ENCODE assay signal across 9 cellular contexts in genomic region chr5:134561871-134562296, GRCh38. TPM values are rescaled to one million over a fixed set of nuclear protein-coding genes. Genes with fewer than 3 reads are reported as not detected.
A peak's percentile ranks its signal among the peaks of the same experiment; 100 is the strongest.
DNase-seq lines count a peak whose midpoint lies in the region; ATAC-seq, FAIRE-seq and TF ChIP-seq lines count a peak whose summit lies in the region.
"Had no signal": no experiment of that assay in that cellular context is flagged by ENCODE, and none has a peak within 500 bp of the region (broad histone marks: within the 10 kb centered on the region; RNA-seq: fewer than 3 reads in every experiment).

No MANE protein-coding gene starts in this region.

- FAIRE-seq in astrocyte (lab: Jason Lieb, UNC): no peak
- peak; percentile 57 for FAIRE-seq in HepG2 (lab: Jason Lieb, UNC)

- no peak overlapping the region for H3K9ac ChIP-seq in astrocyte (ENCODE audit: low read length)
- H3K9ac ChIP-seq in HepG2 (ENCODE audit: insufficient read depth, low read depth, low read length): no peak overlapping the region

- TF ChIP-seq EP300 in HepG2 (IDR thresholded peaks at IDR 0.05; ENCODE audit: low read depth in 2 of 2, low read length in 2 of 2) (no peak), HepG2 (CRISPR knock-in tag; IDR thresholded peaks at IDR 0.05; ENCODE audit: borderline replicate concordance) (no peak)

- TF ChIP-seq RAD21 in HepG2 (CRISPR knock-in tag; IDR thresholded peaks at IDR 0.05): no peak

- H2AFZ ChIP-seq in astrocyte (ENCODE audit: low read depth, low read length) (peak overlapping the region; percentile 25), HepG2 (ENCODE audit: low read length) (no peak overlapping the region)

- DNase-seq in BJ (ENCODE audit: low read depth) (no peak), HAP-1 (ENCODE audit: low spot score in 2 of 2) (peak; percentile 7 to 35), astrocyte (ENCODE audit: low read depth) (peak; percentile 80), HepG2 (ENCODE audit: low spot score) (peak; percentile 8), coronary artery (ENCODE audit: low spot score) (no peak)
- no peak for DNase-seq in stimulated activated CD4-positive, alpha-beta T cell treated with anti-CD3 and anti-CD28 coated beads, Interleukin-1b, Interleukin-23, amount 100 ng/mL, for 48 hours

- H4K20me1 ChIP-seq in astrocyte (ENCODE audit: insufficient read depth, low read length) (no peaks in the 10 kb centered on the region), HepG2 (ENCODE audit: insufficient read depth, low read length) (no peaks in the 10 kb centered on the region)

- peaks cover 3% of the 10 kb centered on the region for H3K4me1 Mint-ChIP-seq in astrocyte (ENCODE audit: low read depth, unreplicated experiment)

- H3K36me3 Mint-ChIP-seq in astrocyte (ENCODE audit: low read depth, unreplicated experiment): peaks cover 37% of the 10 kb centered on the region

- TF ChIP-seq CTCF in BJ (IDR thresholded peaks at IDR 0.05; ENCODE audit: insufficient read depth, low read depth, low read length) (peak; percentile 67), astrocyte (IDR thresholded peaks at IDR 0.05; ENCODE audit: insufficient read depth, low read depth, low read length) (peak; percentile 52), HepG2 (CRISPR knock-in tag; IDR thresholded peaks at IDR 0.05) (peak; percentile 42; the same call in 1 of the 2 replicates), coronary artery (IDR thresholded peaks at IDR 0.05) (no peak)

- H3K27me3 ChIP-seq in BJ (ENCODE audit: control insufficient read depth, insufficient read depth, low read length): no peaks in the 10 kb centered on the region
- H3K27me3 ChIP-seq in HAP-1 (ENCODE audit: low read depth): no peaks in the 10 kb centered on the region
- no peaks in the 10 kb centered on the region for H3K27me3 ChIP-seq in astrocyte (ENCODE audit: insufficient read depth, low read length)
- H3K27me3 ChIP-seq in HepG2 (ENCODE audit: control insufficient read depth in 1 of 2, insufficient read depth in 2 of 2, low read length in 2 of 2): no peaks in the 10 kb centered on the region

- H3K36me3 ChIP-seq in BJ (ENCODE audit: control insufficient read depth, insufficient read depth, low read length) (peaks cover 39% of the 10 kb centered on the region), HAP-1 (replicated peaks) (peaks cover 52% of the 10 kb centered on the region), astrocyte (ENCODE audit: insufficient read depth, low read length) (no peaks in the 10 kb centered on the region), HepG2 (replicated peaks in 1 of 2; ENCODE audit: control insufficient read depth in 1 of 2, insufficient read depth in 2 of 2, low read length in 2 of 2) (peaks cover 34 to 62% of the 10 kb centered on the region in 2 experiments; a peak in 4 of 5 replicates)

- H3K27me3 Mint-ChIP-seq in astrocyte (ENCODE audit: low read depth, unreplicated experiment): no peaks in the 10 kb centered on the region

- TF ChIP-seq POLR2A in HepG2 (IDR thresholded peaks at IDR 0.05; ENCODE audit: insufficient read depth in 1 of 2, low read depth in 2 of 2, low read length in 2 of 2): no peak

- peak; percentile 44; the same call in 1 of the 3 replicates for ATAC-seq in HepG2
- ATAC-seq in HG02852 (IDR thresholded peaks at IDR 0.05; ENCODE audit: unreplicated experiment): no peak
- no peak for ATAC-seq in HG02571 (IDR thresholded peaks at IDR 0.05; ENCODE audit: unreplicated experiment)

- POLR2A ChIA-PET in BJ (lab: Charles Lee) (no interaction called here), HepG2 (lab: Yijun Ruan, JAX) (no interaction called here)

- H3K4me1 ChIP-seq in HAP-1 (no peaks in the 10 kb centered on the region), astrocyte (ENCODE audit: insufficient read depth, low read length) (peaks cover 8% of the 10 kb centered on the region), HepG2 (ENCODE audit: insufficient read depth, low read length) (no peaks in the 10 kb centered on the region)

- in situ Hi-C loops in HAP-1 (cut with MboI; ENCODE audit: low sequenced_read_pairs) (no loop called here), HepG2 (cut with HindIII; ENCODE audit: extremely low pct_ligation_motif_present, low pct_unique_long_range_greater_than_20kb) (no loop called here)

- H3K9me3 Mint-ChIP-seq in astrocyte (ENCODE audit: unreplicated experiment): no peaks in the 10 kb centered on the region

- H3K27ac ChIP-seq in astrocyte (ENCODE audit: low read depth, low read length): no peak overlapping the region
- H3K27ac ChIP-seq in HepG2 (ENCODE audit: extremely low read length, insufficient read depth, low read length): no peak overlapping the region
- peak overlapping the region in 1 of 2 donors; percentile 64 for H3K27ac ChIP-seq in coronary artery
- H3K27ac ChIP-seq: epithelial cell of prostate had no signal

- H3K4me3 ChIP-seq in BJ (ENCODE audit: low read depth, low read length) (no peak overlapping the region), HAP-1 (no peak overlapping the region), astrocyte (ENCODE audit: insufficient read depth, low read depth, low read length) (no peak overlapping the region), HepG2 (replicated peaks in 1 of 3; ENCODE audit: insufficient read depth in 1 of 3, low read depth in 2 of 3, low read length in 3 of 3) (no peak overlapping the region), coronary artery (no peak overlapping the region)

- CTCF ChIA-PET in BJ (lab: Yijun Ruan, JAX): interaction anchor here (0.9 to 2.7 kb wide), 8 partner anchors 10 to 258 kb away, joined by 3 to 14 read pairs (median 4); no protein-coding TSS in a partner anchor
- CTCF ChIA-PET in HepG2 (lab: Yijun Ruan, JAX; ENCODE audit: low intra/inter-chr PET ratio, low total read pairs): no interaction called here

- H3K9me3 ChIP-seq in HAP-1 (no peaks in the 10 kb centered on the region), astrocyte (ENCODE audit: insufficient read depth, low read depth, low read length) (no peaks in the 10 kb centered on the region), HepG2 (ENCODE audit: low read length) (no peaks in the 10 kb centered on the region)

- H3K79me2 ChIP-seq in astrocyte (ENCODE audit: insufficient read depth, low read length): no peaks in the 10 kb centered on the region
- H3K79me2 ChIP-seq in HepG2 (ENCODE audit: insufficient read depth, low read length): no peaks in the 10 kb centered on the region

- WGBS in HepG2 (ENCODE audit: low lambda C conversion rate): 83% methylated on average over 8 of the region's 9 CpGs

- H3K4me2 ChIP-seq in astrocyte (ENCODE audit: low read length) (peak overlapping the region; percentile 1), HepG2 (ENCODE audit: low read depth, low read length) (no peak overlapping the region)

- H3K4me3 Mint-ChIP-seq in astrocyte (ENCODE audit: unreplicated experiment): no peak overlapping the region

- intact Hi-C loops in HepG2 (cut with micrococcal nuclease; ENCODE audit: unreplicated experiment): no loop called here

- no peak overlapping the region for H3K27ac Mint-ChIP-seq in astrocyte (ENCODE audit: unreplicated experiment)

- no TSS peak for BruUV-seq in HepG2 (replicated peaks; lab: Mats Ljungman, UMichigan)

TF ChIP-seq in HepG2, 621 proteins besides CTCF, POLR2A, EP300 and RAD21:
- TF ChIP-seq SMC3 (IDR thresholded peaks at IDR 0.05; ENCODE audit: low read length): peak; percentile 10; the same call in 1 of the 2 replicates
- peak; percentile 23 to 33; a peak in 1 of 4 replicates for TF ChIP-seq MAFK (conservative IDR thresholded peaks at IDR 0.05 in 1 of 2, IDR thresholded peaks at IDR 0.05 in 1 of 2; ENCODE audit: low read length in 2 of 2)
- no peak for TF ChIP-seq ZNF101 (CRISPR knock-in tag; IDR thresholded peaks at IDR 0.05; ENCODE audit: borderline replicate concordance, low read depth)

RNA-seq across cellular contexts. Expression of gene JADE2, which starts 36.4 kb away (rescaled TPM):
- polyA plus RNA-seq in BJ (2011; rRNA removed) (12.5 and 15.5 TPM in 2 replicates), HepG2 (2011; rRNA removed) (7.5 and 9.1 TPM in 2 replicates)
- polyA minus RNA-seq in BJ (2011; rRNA and poly(A)+ RNA removed): 18.5 and 23.4 TPM in 2 replicates
- total RNA-seq in astrocyte (25.3 and 30.3 TPM in 2 replicates), HepG2 (2016; rRNA removed; fragmentation: Illumina TruSeq; extraction: Trizol) (15.1 and 15.6 TPM in 2 replicates)
- total RNA-seq in HepG2 (2016; cell fraction: cytosol; rRNA removed; fragmentation: Illumina TruSeq; extraction: Trizol; ENCODE audit: low read depth): 3.9 and 4.4 TPM in 2 replicates
- total RNA-seq in HepG2 (2016; cell fraction: insoluble cytoplasmic fraction; rRNA removed; fragmentation: Illumina TruSeq; extraction: Trizol): 15.7 and 16.4 TPM in 2 replicates
- 9.9 and 14.2 TPM in 2 replicates for total RNA-seq in HepG2 (2016; cell fraction: membrane; rRNA removed; fragmentation: Illumina TruSeq; extraction: Trizol)
- 10.7 and 11.7 TPM in 2 replicates for total RNA-seq in HepG2 (2016; cell fraction: nucleus; rRNA removed; fragmentation: Illumina TruSeq; extraction: Trizol)
- 6.2 and 7.4 TPM in 2 replicates for polyA plus RNA-seq in HepG2 (2011; cell fraction: cytosol; rRNA removed)
- 10.9 and 11.6 TPM in 2 replicates for polyA plus RNA-seq in HepG2 (2011; cell fraction: nucleus; rRNA removed)
- 5.4 and 7.6 TPM in 2 replicates for polyA plus RNA-seq in HepG2 (2012)
- 1.7 and 2.3 TPM in 2 replicates for polyA plus RNA-seq in HepG2 (2016; cell fraction: cytosol; fragmentation: Illumina TruSeq; extraction: Trizol; ENCODE audit: low read depth)
- 10.3 and 12.8 TPM in 2 replicates for polyA plus RNA-seq in HepG2 (2016; cell fraction: insoluble cytoplasmic fraction; fragmentation: Illumina TruSeq; extraction: Trizol; ENCODE audit: low read depth)
- 4.9 and 6.8 TPM in 2 replicates for polyA plus RNA-seq in HepG2 (2016; cell fraction: membrane; fragmentation: Illumina TruSeq; extraction: Trizol; ENCODE audit: low read depth)
- polyA plus RNA-seq in HepG2 (2016; cell fraction: nucleus; fragmentation: Illumina TruSeq; extraction: Trizol; ENCODE audit: insufficient read depth, low read depth): 12.5 and 13.5 TPM in 2 replicates
- polyA minus RNA-seq in HepG2 (2011; rRNA and poly(A)+ RNA removed; ENCODE audit: low replicate concordance): 17.4 and 97.1 TPM in 2 replicates
- 6.2 and 12.3 TPM in 2 replicates for polyA minus RNA-seq in HepG2 (2011; cell fraction: cytosol; rRNA and poly(A)+ RNA removed)
- 7.2 and 7.7 TPM in 2 replicates for polyA minus RNA-seq in HepG2 (2011; cell fraction: nucleus; rRNA and poly(A)+ RNA removed)

Comparison
In these comparisons a context has a peak if more than half of its experiments do, and no peak if none do; other contexts are left out.
1. DNase-seq: peak in HAP-1 (2 of 2), astrocyte (single experiment) and HepG2 (single experiment); none in BJ (single experiment), coronary artery (single experiment) and stimulated activated CD4-positive, alpha-beta T cell treated with anti-CD3 and anti-CD28 coated beads, Interleukin-1b, Interleukin-23, amount 100 ng/mL, for 48 hours (single experiment).